25 cellular contexts compared by ENCODE assay signal in the genomic region with DNA sequence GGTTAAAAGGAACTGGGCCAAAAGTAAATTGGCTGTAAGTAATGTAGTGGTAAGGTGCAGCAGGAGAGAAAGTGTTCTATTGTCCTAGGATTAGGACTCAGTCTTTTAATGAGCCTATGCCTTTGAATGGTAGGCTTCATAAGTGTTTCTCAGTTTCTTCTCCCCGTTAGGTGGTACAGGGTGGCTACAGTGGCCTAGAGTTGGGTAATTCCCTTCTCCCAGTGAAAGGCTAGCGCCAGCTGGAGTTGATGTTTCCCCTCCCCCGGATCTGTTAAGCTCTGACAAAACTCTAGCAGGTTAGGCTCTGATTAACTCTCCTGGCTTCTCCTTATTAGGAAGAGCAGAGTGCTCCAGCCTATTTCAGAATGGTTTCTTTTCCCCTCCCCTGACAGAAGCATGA.
"Had no signal": no experiment of that assay in that cellular context is flagged by ENCODE, and none has a peak within 500 bp of the region (broad histone marks: within the 10 kb centered on the region; RNA-seq: fewer than 3 reads in every experiment).

No MANE protein-coding gene starts in this region.

- H3K4me3 ChIP-seq: ascending aorta, breast epithelium, colonic mucosa, dorsolateral prefrontal cortex, left ventricle myocardium inferior, pancreas, psoas muscle, thoracic aorta, upper lobe of left lung had no signal

- DNase-seq: activated CD4-positive, alpha-beta T cell treated with anti-CD3 and anti-CD28 coated beads, Interleukin-2, amount 10 ng/mL, durations not matched to agents 7 days and 5 days; activated CD4-positive, CD25-positive, alpha-beta regulatory T cell treated with anti-CD3 and anti-CD28 coated beads, Interleukin-2, amount 50 U/mL, for 72 hours; activated CD8-positive, alpha-beta T cell treated with anti-CD3 and anti-CD28 coated beads, Interleukin-2, amount 10 ng/mL, durations not matched to agents 7 days and 5 days; activated gamma-delta T cell; activated naive CD4-positive, alpha-beta T cell treated with anti-CD3 and anti-CD28 coated beads, Interleukin-2, amount 50 U/mL, for 16 hours; colonic mucosa; dorsolateral prefrontal cortex; effector memory CD8-positive, alpha-beta T cell; foreskin melanocyte; kidney glomerular epithelial cell; left ventricle myocardium inferior; pancreas; psoas muscle; small intestine; T-helper 2 cell; upper lobe of left lung had no signal

- H3K4me1 Mint-ChIP-seq: nephron; stimulated activated memory B cell treated with anti-CD40 and anti-IgM and Interleukin-4, amounts not matched to agents 10 μg/mL and 1 μg/mL and 100 μg/mL, for 72 hours had no signal

- ATAC-seq: activated CD8-positive, alpha-beta T cell treated with anti-CD3 and anti-CD28 coated beads, Interleukin-2, amount 10 ng/mL, durations not matched to agents 7 days and 5 days; effector memory CD8-positive, alpha-beta T cell; esophagus mucosa; pancreas; psoas muscle; sciatic nerve; stimulated activated memory B cell treated with anti-CD40 and anti-IgM and Interleukin-4, amounts not matched to agents 10 μg/mL and 1 μg/mL and 100 μg/mL, for 72 hours had no signal

- H3K27me3 Mint-ChIP-seq: activated CD4-positive, alpha-beta T cell treated with anti-CD3 and anti-CD28 coated beads, Interleukin-2, amount 10 ng/mL, durations not matched to agents 7 days and 5 days; central memory CD8-positive, alpha-beta T cell; effector memory CD8-positive, alpha-beta T cell had no signal

- H3K4me3 Mint-ChIP-seq: activated CD4-positive, alpha-beta T cell treated with anti-CD3 and anti-CD28 coated beads, Interleukin-2, amount 10 ng/mL, durations not matched to agents 7 days and 5 days; activated CD8-positive, alpha-beta T cell treated with anti-CD3 and anti-CD28 coated beads, Interleukin-2, amount 10 ng/mL, durations not matched to agents 7 days and 5 days; activated T-helper 1 cell treated with anti-CD3 and anti-CD28 coated beads, Interleukin-12 subunit alpha, Interleukin-12 subunit beta, Interleukin-2, Interleukin-4 antibody, amounts not matched to agents 30 ng/mL and 10 ng/mL and 1 ng/mL, durations not matched to agents 14 hours and 24 hours and 36 hours; central memory CD8-positive, alpha-beta T cell; effector memory CD8-positive, alpha-beta T cell; nephron; stimulated activated memory B cell treated with anti-CD40 and anti-IgM and Interleukin-4, amounts not matched to agents 10 μg/mL and 1 μg/mL and 100 μg/mL, for 72 hours had no signal

- H3K9me3 Mint-ChIP-seq: central memory CD8-positive, alpha-beta T cell had no signal

- H3K27ac Mint-ChIP-seq: activated CD4-positive, alpha-beta T cell treated with anti-CD3 and anti-CD28 coated beads, Interleukin-2, amount 10 ng/mL, durations not matched to agents 7 days and 5 days; activated CD8-positive, alpha-beta T cell treated with anti-CD3 and anti-CD28 coated beads, Interleukin-2, amount 10 ng/mL, durations not matched to agents 7 days and 5 days; activated T-helper 1 cell treated with anti-CD3 and anti-CD28 coated beads, Interleukin-12 subunit alpha, Interleukin-12 subunit beta, Interleukin-2, Interleukin-4 antibody, amounts not matched to agents 30 ng/mL and 10 ng/mL and 1 ng/mL, durations not matched to agents 14 hours and 24 hours and 36 hours; effector memory CD8-positive, alpha-beta T cell; nephron; stimulated activated memory B cell treated with anti-CD40 and anti-IgM and Interleukin-4, amounts not matched to agents 10 μg/mL and 1 μg/mL and 100 μg/mL, for 72 hours had no signal

- H3K36me3 Mint-ChIP-seq: stimulated activated memory B cell treated with anti-CD40 and anti-IgM and Interleukin-4, amounts not matched to agents 10 μg/mL and 1 μg/mL and 100 μg/mL, for 72 hours had no signal
